In genomic region chr1:59544615-59545014, GRCh38 we compare ENCODE assay signal across 19 cellular contexts.
DNase-seq lines count a peak whose midpoint lies in the region; ATAC-seq and TF ChIP-seq lines count a peak whose summit lies in the region.
"Had no signal": no experiment of that assay in that cellular context is flagged by ENCODE, and none has a peak within 500 bp of the region (broad histone marks: within the 10 kb centered on the region; RNA-seq: fewer than 3 reads in every experiment).

No MANE protein-coding gene starts in this region.

- H4K91ac ChIP-seq in mesenchymal stem cell (ENCODE audit: low read length) = no peak overlapping the region

- peak overlapping the region; percentile 23 for H2AK5ac ChIP-seq in mesenchymal stem cell (ENCODE audit: low read length, severe bottlenecking)

- H3K9ac ChIP-seq in mesenchymal stem cell (ENCODE audit: low read length) = no peak overlapping the region

- H3K14ac ChIP-seq in mesenchymal stem cell (ENCODE audit: low read length in 2 of 2) = no peak overlapping the region

- H3K4me3 Mint-ChIP-seq in stimulated activated naive CD8-positive, alpha-beta T cell treated with anti-CD3 and anti-CD28 coated beads, Interleukin-15, amount 100 ng/mL, for 72 hours = no peak overlapping the region
- no peak overlapping the region for H3K4me3 Mint-ChIP-seq in stimulated activated memory B cell treated with anti-CD40 and anti-IgM and Interleukin-4, amounts not matched to agents 10 μg/mL and 1 μg/mL and 100 μg/mL, for 72 hours

- TF ChIP-seq CTCF in body of pancreas (IDR thresholded peaks at IDR 0.05) = no peak

- no peak for TF ChIP-seq POLR2A in body of pancreas (IDR thresholded peaks at IDR 0.05)

- H2BK12ac ChIP-seq in mesenchymal stem cell (ENCODE audit: low read length in 2 of 2) = no peak overlapping the region

- intact Hi-C loops in body of pancreas (cut with DNase I) (no loop called here), cardiac septum (cut with DNase I) (no loop called here)

- H3K4me1 ChIP-seq in body of pancreas (peaks cover 75% of the 10 kb centered on the region), mesenchymal stem cell (ENCODE audit: control insufficient read depth, insufficient read depth, low read depth, low read length) (peaks cover 4% of the 10 kb centered on the region)
- H3K4me1 ChIP-seq: BE2C had no signal

- no peak overlapping the region for H3K23ac ChIP-seq in mesenchymal stem cell (ENCODE audit: low read length in 2 of 2)

- H3K9me3 ChIP-seq in body of pancreas (no peaks in the 10 kb centered on the region), mesenchymal stem cell (ENCODE audit: control insufficient read depth, low read length) (no peaks in the 10 kb centered on the region)
- H3K9me3 ChIP-seq: BE2C had no signal

- H3K27me3 Mint-ChIP-seq in stimulated activated naive CD8-positive, alpha-beta T cell treated with anti-CD3 and anti-CD28 coated beads, Interleukin-15, amount 100 ng/mL, for 72 hours = no peaks in the 10 kb centered on the region
- H3K27me3 Mint-ChIP-seq in stimulated activated memory B cell treated with anti-CD40 and anti-IgM and Interleukin-4, amounts not matched to agents 10 μg/mL and 1 μg/mL and 100 μg/mL, for 72 hours = no peaks in the 10 kb centered on the region

- no peak overlapping the region for H4K8ac ChIP-seq in mesenchymal stem cell (ENCODE audit: low read length)

- no peak overlapping the region for H3K4me2 ChIP-seq in mesenchymal stem cell (ENCODE audit: low read length, poor library complexity, severe bottlenecking)

- peaks cover 11% of the 10 kb centered on the region for H3K4me1 Mint-ChIP-seq in stimulated activated naive CD8-positive, alpha-beta T cell treated with anti-CD3 and anti-CD28 coated beads, Interleukin-15, amount 100 ng/mL, for 72 hours
- no peaks in the 10 kb centered on the region for H3K4me1 Mint-ChIP-seq in stimulated activated memory B cell treated with anti-CD40 and anti-IgM and Interleukin-4, amounts not matched to agents 10 μg/mL and 1 μg/mL and 100 μg/mL, for 72 hours

- H2BK15ac ChIP-seq in mesenchymal stem cell (ENCODE audit: low read depth, poor library complexity, severe bottlenecking) = no peak overlapping the region

- H3K18ac ChIP-seq in mesenchymal stem cell (ENCODE audit: low read depth in 1 of 2, low read length in 2 of 2) = no peak overlapping the region

- H3K4ac ChIP-seq in mesenchymal stem cell (ENCODE audit: low read depth in 1 of 2, low read length in 2 of 2) = peak overlapping the region in 1 of 2 experiments; percentile 37

- no peak overlapping the region for H3K4me3 ChIP-seq in body of pancreas
- H3K4me3 ChIP-seq in mesenchymal stem cell (ENCODE audit: insufficient read depth in 1 of 2, low read depth in 1 of 2, low read length in 2 of 2) = no peak overlapping the region

- H3K27ac ChIP-seq in body of pancreas (peak overlapping the region; percentile 66 to 83 (median 80)), mesenchymal stem cell (ENCODE audit: low read length, poor library complexity, severe bottlenecking) (no peak overlapping the region)

- DNase-seq in stimulated activated naive CD8-positive, alpha-beta T cell treated with anti-CD3 and anti-CD28 coated beads, Interleukin-15, amount 100 ng/mL, for 72 hours = no peak
- no peak for DNase-seq in stimulated activated naive CD8-positive, alpha-beta T cell treated with anti-CD3 and anti-CD28 coated beads, Interleukin-15, Interleukin-2, amounts not matched to agents 100 U/mL and 50 U/mL, for 24 hours
- DNase-seq in body of pancreas (no peak), mesenchymal stem cell (no peak), cardiac septum (ENCODE audit: low spot score) (no peak), SKM-1 (lab: John Stamatoyannopoulos, UW; ENCODE audit: unreplicated experiment) (no peak)
- no peak for DNase-seq in activated CD4-positive, alpha-beta T cell treated with anti-CD3 and anti-CD28 coated beads for 1 hour
- DNase-seq: BE2C, COR-L47, DMS 273 treated with DMSO at 0.1 percent for 48 hours, DMS79 treated with DMSO at 0.1 percent for 48 hours, KG1, NCI-H1092 treated with DMSO at 0.1 percent for 48 hours, NCI-H2029 treated with DMSO at 0.1 percent for 48 hours, NCI-H345, NCI-H524, NCI-H774 had no signal

- H3K36me3 ChIP-seq in body of pancreas (replicated peaks in 1 of 2; ENCODE audit: insufficient read depth in 1 of 2, low read depth in 2 of 2) = no peaks in the 10 kb centered on the region
- H3K36me3 ChIP-seq in mesenchymal stem cell (ENCODE audit: control insufficient read depth in 1 of 2, insufficient read depth in 2 of 2, low read depth in 1 of 2, low read length in 2 of 2) = no peaks in the 10 kb centered on the region
- H3K36me3 ChIP-seq: BE2C had no signal

- H3K27ac Mint-ChIP-seq in stimulated activated naive CD8-positive, alpha-beta T cell treated with anti-CD3 and anti-CD28 coated beads, Interleukin-15, amount 100 ng/mL, for 72 hours = peak overlapping the region; percentile 29 to 74
- peak overlapping the region; percentile 11 for H3K27ac Mint-ChIP-seq in stimulated activated memory B cell treated with anti-CD40 and anti-IgM and Interleukin-4, amounts not matched to agents 10 μg/mL and 1 μg/mL and 100 μg/mL, for 72 hours

- H2AFZ ChIP-seq in mesenchymal stem cell (ENCODE audit: low read depth, low read length) = no peak overlapping the region

- WGBS in body of pancreas, 2 donors = 93 to 95% methylated on average over 1 of the region's 1 CpG
- WGBS in mesenchymal stem cell = 100% methylated on average over 1 of the region's 1 CpG

- H3K27me3 ChIP-seq in body of pancreas = no peaks in the 10 kb centered on the region
- no peaks in the 10 kb centered on the region for H3K27me3 ChIP-seq in mesenchymal stem cell (ENCODE audit: control insufficient read depth in 1 of 2, insufficient read depth in 1 of 2, low read length in 2 of 2)
- H3K27me3 ChIP-seq: BE2C had no signal

- H3K79me1 ChIP-seq in mesenchymal stem cell (replicated peaks; ENCODE audit: low read length, poor library complexity, severe bottlenecking) = no peaks in the 10 kb centered on the region

- H3K36me3 Mint-ChIP-seq in stimulated activated memory B cell treated with anti-CD40 and anti-IgM and Interleukin-4, amounts not matched to agents 10 μg/mL and 1 μg/mL and 100 μg/mL, for 72 hours = no peaks in the 10 kb centered on the region

- H2BK120ac ChIP-seq in mesenchymal stem cell (ENCODE audit: low read depth, low read length) = no peak overlapping the region

- H2BK5ac ChIP-seq in mesenchymal stem cell (ENCODE audit: low read depth, low read length, poor library complexity, severe bottlenecking) = no peak overlapping the region

- no peak for ATAC-seq in stimulated activated naive CD8-positive, alpha-beta T cell treated with anti-CD3 and anti-CD28 coated beads, Interleukin-15, amount 100 ng/mL, for 72 hours
- no peak for ATAC-seq in stimulated activated naive CD8-positive, alpha-beta T cell treated with anti-CD3 and anti-CD28 coated beads, Interleukin-15, Interleukin-2, amounts not matched to agents 100 U/mL and 50 U/mL, for 24 hours
- ATAC-seq in body of pancreas = no peak
- no peak for ATAC-seq in stimulated activated memory B cell treated with anti-CD40 and anti-IgM and Interleukin-4, amounts not matched to agents 10 μg/mL and 1 μg/mL and 100 μg/mL, for 72 hours
- ATAC-seq: Panc1 had no signal

- H3K9me3 Mint-ChIP-seq in stimulated activated naive CD8-positive, alpha-beta T cell treated with anti-CD3 and anti-CD28 coated beads, Interleukin-15, amount 100 ng/mL, for 72 hours = no peaks in the 10 kb centered on the region
- no peaks in the 10 kb centered on the region for H3K9me3 Mint-ChIP-seq in stimulated activated memory B cell treated with anti-CD40 and anti-IgM and Interleukin-4, amounts not matched to agents 10 μg/mL and 1 μg/mL and 100 μg/mL, for 72 hours
